In the genomic region with DNA sequence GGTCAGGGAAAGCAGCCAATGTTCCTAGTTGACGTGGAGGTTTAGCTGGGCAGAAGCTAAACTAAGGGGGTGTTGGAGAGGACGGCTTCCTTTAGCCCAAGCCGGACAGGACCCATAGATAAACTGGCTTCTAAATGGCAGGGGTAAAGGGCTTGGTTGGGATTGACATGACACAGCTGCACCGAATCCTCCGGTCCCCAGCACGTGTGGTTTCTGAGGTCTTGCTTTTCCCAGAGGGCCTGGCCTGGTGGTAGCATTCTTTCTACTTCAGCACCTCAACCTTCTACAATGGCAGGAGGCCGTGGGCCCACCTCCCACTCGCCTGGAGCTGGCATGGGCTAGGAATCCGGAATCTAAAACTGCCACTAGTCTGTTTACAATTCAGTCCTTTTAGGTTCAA, we compare ENCODE assay signal across 18 cellular contexts.
DNase-seq lines count a peak whose midpoint lies in the region; FAIRE-seq and TF ChIP-seq lines count a peak whose summit lies in the region.
"Had no signal": no experiment of that assay in that cellular context is flagged by ENCODE, and none has a peak within 500 bp of the region (broad histone marks: within the 10 kb centered on the region; RNA-seq: fewer than 3 reads in every experiment).

No MANE protein-coding gene starts in this region.

- no peaks in the 10 kb centered on the region for H3K27me3 Mint-ChIP-seq in MCF 10A (ENCODE audit: insufficient read depth, unreplicated experiment)

- H3K79me1 ChIP-seq in neuronal stem cell (ENCODE audit: low read depth, low read length) = no peaks in the 10 kb centered on the region

- POLR2A ChIA-PET in MCF 10A (lab: Yijun Ruan, JAX) = no interaction called here

- no peak for TF ChIP-seq CTCF in breast epithelium (IDR thresholded peaks at IDR 0.05)
- no peak for TF ChIP-seq CTCF in MCF 10A (IDR thresholded peaks at IDR 0.05; ENCODE audit: unreplicated experiment)

- H2BK120ac ChIP-seq in neuronal stem cell (ENCODE audit: low read depth, low read length) = no peak overlapping the region

- peaks cover 11% of the 10 kb centered on the region for H3K9me3 Mint-ChIP-seq in MCF 10A (ENCODE audit: unreplicated experiment)
- H3K9me3 Mint-ChIP-seq: CD4-positive, alpha-beta T cell had no signal

- no peak overlapping the region for H3K23ac ChIP-seq in neuronal stem cell (ENCODE audit: low read depth, low read length, poor library complexity)

- H2AK5ac ChIP-seq in neuronal stem cell (ENCODE audit: low read depth, low read length) = no peak overlapping the region

- intact Hi-C loops in breast epithelium (cut with DNase I; ENCODE audit: low total_unique reads) (no loop called here), MCF 10A (cut with micrococcal nuclease) (no loop called here), posterior vena cava (cut with DNase I) (no loop called here)

- H3K36me3 Mint-ChIP-seq in MCF 10A (ENCODE audit: insufficient read depth, unreplicated experiment) = no peaks in the 10 kb centered on the region
- H3K36me3 Mint-ChIP-seq: IgD-negative memory B cell had no signal

- BruUV-seq in MCF 10A (replicated peaks; lab: Mats Ljungman, UMichigan) = no TSS peak

- H2BK12ac ChIP-seq in neuronal stem cell (ENCODE audit: low read length) = peak overlapping the region; percentile 41

- no peaks in the 10 kb centered on the region for H3K9me3 ChIP-seq in breast epithelium
- H3K9me3 ChIP-seq in SJCRH30 (replicated peaks) = no peaks in the 10 kb centered on the region
- H3K9me3 ChIP-seq in neuronal stem cell (replicated peaks in 1 of 2; ENCODE audit: control insufficient read depth in 2 of 2, insufficient read depth in 1 of 2, low read depth in 1 of 2, low read length in 2 of 2) = peaks cover 0 to 2% of the 10 kb centered on the region in 2 donors

- no peak overlapping the region for H3K9ac ChIP-seq in neuronal stem cell (ENCODE audit: low read depth, low read length, poor library complexity)

- H3K18ac ChIP-seq in neuronal stem cell (ENCODE audit: low read length) = no peak overlapping the region

- H3K4ac ChIP-seq in neuronal stem cell (ENCODE audit: low read length) = no peak overlapping the region

- WGBS in neuronal stem cell (ENCODE audit: extremely low coverage in 2 of 2, insufficient read length in 2 of 2, insufficient replicate concordance in 1 of 2), 2 donors = no CpG with 5 or more reads among the region's 9 CpGs

- peak overlapping the region; percentile 29 for H2BK5ac ChIP-seq in neuronal stem cell (ENCODE audit: low read length)

- CTCF ChIA-PET in MCF 10A (lab: Yijun Ruan, JAX) = interaction anchor here (0.5 kb wide), 1 partner anchor 208 kb away, joined by 3 read pairs; no protein-coding TSS in a partner anchor

- FAIRE-seq in GM19239 (lab: Jason Lieb, UNC) = no peak
- FAIRE-seq: GM12892 had no signal

- no peak overlapping the region for H3K4me2 ChIP-seq in neuronal stem cell (ENCODE audit: insufficient read depth, low read length, poor library complexity, severe bottlenecking)
- H3K4me2 ChIP-seq: GM23338 had no signal

- no peak overlapping the region for H3K4me3 Mint-ChIP-seq in MCF 10A (ENCODE audit: unreplicated experiment)
- H3K4me3 Mint-ChIP-seq: CD4-positive, alpha-beta T cell; GM23338; IgD-negative memory B cell had no signal

- H3K27ac Mint-ChIP-seq in MCF 10A (ENCODE audit: low read depth, unreplicated experiment) = no peak overlapping the region
- H3K27ac Mint-ChIP-seq: CD4-positive, alpha-beta T cell; GM23338; IgD-negative memory B cell had no signal

- TF ChIP-seq POLR2A in breast epithelium (IDR thresholded peaks at IDR 0.05) = no peak

- peak overlapping the region; percentile 48 to 52 for H3K27ac ChIP-seq in breast epithelium
- no peak overlapping the region for H3K27ac ChIP-seq in SJCRH30
- no peak overlapping the region for H3K27ac ChIP-seq in neuronal stem cell (replicated peaks; ENCODE audit: low read length)
- H3K27ac ChIP-seq: 22Rv1 had no signal

- H3K4me1 Mint-ChIP-seq in MCF 10A (ENCODE audit: insufficient read depth, unreplicated experiment) = no peaks in the 10 kb centered on the region

- H3K4me1 ChIP-seq in breast epithelium (no peaks in the 10 kb centered on the region), SJCRH30 (peaks cover 14% of the 10 kb centered on the region), neuronal stem cell (ENCODE audit: control insufficient read depth in 2 of 2, insufficient read depth in 1 of 2, low read depth in 1 of 2, low read length in 2 of 2) (peaks cover 0 to 2% of the 10 kb centered on the region in 2 donors)

- H2BK15ac ChIP-seq in neuronal stem cell (ENCODE audit: low read length) = no peak overlapping the region

- no peak overlapping the region for H3K14ac ChIP-seq in neuronal stem cell (ENCODE audit: low read length)

- H3K4me3 ChIP-seq in breast epithelium = no peak overlapping the region
- H3K4me3 ChIP-seq in SJCRH30 = no peak overlapping the region
- no peak overlapping the region for H3K4me3 ChIP-seq in neuronal stem cell (ENCODE audit: low read length in 2 of 2)
- H3K4me3 ChIP-seq: GM23338 had no signal

- no peak overlapping the region for H4K91ac ChIP-seq in neuronal stem cell (ENCODE audit: low read depth, low read length, poor library complexity)

- H2AFZ ChIP-seq in neuronal stem cell (ENCODE audit: low read length) = no peak overlapping the region

- H3K27me3 ChIP-seq in breast epithelium (no peaks in the 10 kb centered on the region), SJCRH30 (no peaks in the 10 kb centered on the region), neuronal stem cell (ENCODE audit: control insufficient read depth in 3 of 3, insufficient read depth in 3 of 3, low read depth in 1 of 3, low read length in 3 of 3) (no peaks in the 10 kb centered on the region)

- H4K8ac ChIP-seq in neuronal stem cell (ENCODE audit: low read depth, low read length) = no peak overlapping the region

- DNase-seq in breast epithelium (ENCODE audit: low spot score in 2 of 2) (peak in 1 of 2 donors; percentile 41), MCF 10A (ENCODE audit: unreplicated experiment) (no peak), SJCRH30 (peak; percentile 73 to 82), neuronal stem cell (ENCODE audit: low spot score) (no peak), SHP77 treated with DMSO at 0.1 percent for 48 hours (lab: John Stamatoyannopoulos, UW) (no peak), foreskin melanocyte (no peak), posterior vena cava (ENCODE audit: low spot score) (no peak), GM19239 (ENCODE audit: insufficient read length, low spot score) (no peak)
- DNase-seq: CD4-positive, alpha-beta T cell; COR-L47; DND-41; GDM1; H7; KG1 had no signal

- H3K36me3 ChIP-seq in breast epithelium (no peaks in the 10 kb centered on the region), SJCRH30 (no peaks in the 10 kb centered on the region), neuronal stem cell (replicated peaks in 1 of 2; ENCODE audit: control insufficient read depth in 2 of 2, insufficient read depth in 2 of 2, low read length in 2 of 2) (no peaks in the 10 kb centered on the region)

Comparison
In these comparisons a context has a peak if more than half of its experiments do, and no peak if none do; other contexts are left out.
1. DNase-seq: peak in SJCRH30 (2 of 2); none in MCF 10A (single experiment), neuronal stem cell (single experiment), SHP77 treated with DMSO at 0.1 percent for 48 hours (single experiment), foreskin melanocyte (single experiment), posterior vena cava (single experiment) and GM19239 (single experiment).
2. H3K27ac ChIP-seq: peak in breast epithelium (2 of 2); none in SJCRH30 (single experiment) and neuronal stem cell (single experiment).